In genomic region chr7:2175514-2175913, GRCh38 we compare ENCODE assay signal across 11 cellular contexts. TPM values are rescaled to one million over a fixed set of nuclear protein-coding genes. Genes with fewer than 3 reads are reported as not detected.
A peak's percentile ranks its signal among the peaks of the same experiment; 100 is the strongest.
DNase-seq lines count a peak whose midpoint lies in the region; ATAC-seq and TF ChIP-seq lines count a peak whose summit lies in the region.
"Had no signal": no experiment of that assay in that cellular context is flagged by ENCODE, and none has a peak within 500 bp of the region (broad histone marks: within the 10 kb centered on the region; RNA-seq: fewer than 3 reads in every experiment).

No MANE protein-coding gene starts in this region.

- H3K27me3 Mint-ChIP-seq in chondrocyte (ENCODE audit: low read depth) = no peaks in the 10 kb centered on the region
- H3K27me3 Mint-ChIP-seq: dendritic cell treated with granulocyte-macrophage colony-stimulating factor and Interleukin-4, amounts not matched to agents 40 ng/mL and 50 ng/mL, for 4 days had no signal

- H3K9me3 Mint-ChIP-seq in chondrocyte (ENCODE audit: low read depth) = no peaks in the 10 kb centered on the region
- H3K9me3 Mint-ChIP-seq: dendritic cell treated with granulocyte-macrophage colony-stimulating factor and Interleukin-4, amounts not matched to agents 40 ng/mL and 50 ng/mL, for 4 days had no signal

- TF ChIP-seq CTCF in chondrocyte (IDR thresholded peaks at IDR 0.05) = no peak

- no peak for ATAC-seq in GM18868 (IDR thresholded peaks at IDR 0.05; ENCODE audit: unreplicated experiment)

- DNase-seq in HT1080 (ENCODE audit: low read depth) (peak; percentile 95), chondrocyte (ENCODE audit: low spot score) (no peak), kidney glomerular epithelial cell (lab: John Stamatoyannopoulos, UW) (peak; percentile 88), NCI-H1436 (lab: John Stamatoyannopoulos, UW) (no peak), HuH-7 (ENCODE audit: low spot score) (no peak), NCI-H2196 treated with DMSO at 0.1 percent for 48 hours (lab: John Stamatoyannopoulos, UW; ENCODE audit: unreplicated experiment) (no peak)
- DNase-seq: activated CD4-positive, CD25-positive, alpha-beta regulatory T cell treated with anti-CD3 and anti-CD28 coated beads, Interleukin-2, amount 50 U/mL, for 72 hours; NCI-H524 treated with DMSO at 0.1 percent for 48 hours; stomach had no signal

- H3K27ac Mint-ChIP-seq in chondrocyte (ENCODE audit: unreplicated experiment) = peak overlapping the region; percentile 88
- H3K27ac Mint-ChIP-seq: dendritic cell treated with granulocyte-macrophage colony-stimulating factor and Interleukin-4, amounts not matched to agents 40 ng/mL and 50 ng/mL, for 4 days had no signal

- H3K4me1 Mint-ChIP-seq in chondrocyte (ENCODE audit: low read depth) = peaks cover 47% of the 10 kb centered on the region

- H3K4me3 Mint-ChIP-seq in chondrocyte (ENCODE audit: unreplicated experiment) = no peak overlapping the region
- H3K4me3 Mint-ChIP-seq: dendritic cell treated with granulocyte-macrophage colony-stimulating factor and Interleukin-4, amounts not matched to agents 40 ng/mL and 50 ng/mL, for 4 days had no signal

- peaks cover 10% of the 10 kb centered on the region for H3K36me3 Mint-ChIP-seq in chondrocyte (ENCODE audit: low read depth)

RNA-seq across cellular contexts. Expression of gene MAD1L1, which starts 57.2 kb away (rescaled TPM):
- 184 and 204 TPM in 2 replicates for total RNA-seq in HT1080 (2014; rRNA removed; shearing (Covaris generic))
- 94.2 and 128 TPM in 2 replicates for polyA plus RNA-seq in HT1080 (2015; cell fraction: cytosol; rRNA removed)
- polyA plus RNA-seq in HT1080 (2015; cell fraction: nucleus; rRNA removed) = 58.9 and 67.6 TPM in 2 replicates
- total RNA-seq in chondrocyte = 22.7 to 31.0 TPM (median 23.8 TPM) in 3 replicates

Comparison
In these comparisons a context has a peak if more than half of its experiments do, and no peak if none do; other contexts are left out.
1. DNase-seq: peak in HT1080 (single experiment) and kidney glomerular epithelial cell (single experiment); none in chondrocyte (single experiment), NCI-H1436 (single experiment), HuH-7 (single experiment) and NCI-H2196 treated with DMSO at 0.1 percent for 48 hours (single experiment).